27 cellular contexts compared by ENCODE assay signal in the genomic region with DNA sequence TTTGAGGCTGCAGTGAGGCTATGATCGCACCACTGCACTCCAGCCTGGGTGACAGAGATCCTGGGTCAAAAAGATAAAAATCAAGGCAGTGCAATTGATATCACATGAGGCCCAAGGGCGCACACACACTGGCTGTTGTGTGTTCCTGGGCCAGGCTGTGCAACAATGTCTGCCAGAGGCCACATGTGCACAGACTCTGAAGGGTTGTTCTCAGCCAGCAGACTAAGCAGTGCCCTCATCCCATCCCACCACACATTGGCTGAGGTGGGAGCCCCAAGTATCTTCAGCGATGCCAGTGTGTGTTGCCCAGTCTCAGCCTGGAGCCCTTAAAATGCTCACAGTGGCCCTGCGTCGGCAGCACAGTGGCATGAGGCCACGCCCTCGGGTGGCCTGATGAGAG. TPM values are rescaled to one million over a fixed set of nuclear protein-coding genes. Genes with fewer than 3 reads are reported as not detected.
A peak's percentile ranks its signal among the peaks of the same experiment; 100 is the strongest.
DNase-seq lines count a peak whose midpoint lies in the region; ATAC-seq, FAIRE-seq and TF ChIP-seq lines count a peak whose summit lies in the region.
"Had no signal": no experiment of that assay in that cellular context is flagged by ENCODE, and none has a peak within 500 bp of the region (broad histone marks: within the 10 kb centered on the region; RNA-seq: fewer than 3 reads in every experiment).

No MANE protein-coding gene starts in this region.

- intact Hi-C loops in GM12878 (cut with micrococcal nuclease; ENCODE audit: unreplicated experiment) = no loop called here
- intact Hi-C loops in naive thymus-derived CD4-positive, alpha-beta T cell (cut with micrococcal nuclease) = no loop called here

- 98% methylated on average over 7 of the region's 7 CpGs for whole genome bisulfite sequencing in GM12878 (ENCODE audit: insufficient coverage, insufficient replicate concordance, low lambda C conversion rate, missing lambda C conversion rate)

- H3K9me3 ChIP-seq in GM12878 (replicated peaks; ENCODE audit: control insufficient read depth, insufficient read depth, low read length) = no peaks in the 10 kb centered on the region
- no peaks in the 10 kb centered on the region for H3K9me3 ChIP-seq in naive thymus-derived CD4-positive, alpha-beta T cell (ENCODE audit: control insufficient read depth in 2 of 3, low read length in 3 of 3)
- H3K9me3 ChIP-seq: adrenal gland, psoas muscle had no signal

- H4K20me1 ChIP-seq in GM12878 (ENCODE audit: control insufficient read depth, insufficient read depth) = no peaks in the 10 kb centered on the region

- CTCF ChIA-PET in GM12878 (lab: Yijun Ruan, JAX) = no interaction called here
- CTCF ChIA-PET in naive thymus-derived CD4-positive, alpha-beta T cell (lab: Charles Lee) = no interaction called here

- no peak for TF ChIP-seq CTCF in GM12878 (IDR thresholded peaks at IDR 0.05 in 2 of 3, conservative IDR thresholded peaks at IDR 0.05 in 1 of 3; ENCODE audit: control insufficient read depth in 2 of 3, extremely low read depth in 1 of 3, insufficient read depth in 1 of 3, low read depth in 3 of 3, low read length in 3 of 3)

- FAIRE-seq in GM12878 (lab: Jason Lieb, UNC) = no peak
- FAIRE-seq: A204.1, TTC549 had no signal

- H3K36me3 ChIP-seq in GM12878 (ENCODE audit: control insufficient read depth in 2 of 2, insufficient read depth in 2 of 2, low read length in 1 of 2) = peaks cover 0 to 3% of the 10 kb centered on the region in 2 experiments; a peak in 1 of 4 replicates
- peaks cover 0 to 18% (median 11%) of the 10 kb centered on the region in 3 experiments for H3K36me3 ChIP-seq in naive thymus-derived CD4-positive, alpha-beta T cell (ENCODE audit: control insufficient read depth in 2 of 3, insufficient read depth in 3 of 3, low read length in 3 of 3)

- RAD21 ChIA-PET in GM12878 (lab: Charles Lee; ENCODE audit: unreplicated experiment) = no interaction called here

- H2AFZ ChIP-seq in GM12878 (ENCODE audit: control insufficient read depth, low read depth, low read length) = no peak overlapping the region

- no peaks in the 10 kb centered on the region for H3K9me3 Mint-ChIP-seq in activated naive CD8-positive, alpha-beta T cell (ENCODE audit: low read depth)
- no peaks in the 10 kb centered on the region for H3K9me3 Mint-ChIP-seq in activated naive CD8-positive, alpha-beta T cell treated with anti-CD3 and anti-CD28 coated beads for 36 hours
- H3K9me3 Mint-ChIP-seq in naive thymus-derived CD4-positive, alpha-beta T cell = peaks cover 0 to 16% (median 0%) of the 10 kb centered on the region in 11 donors
- H3K9me3 Mint-ChIP-seq: brain; T-helper 1 cell treated with Interleukin-12 subunit alpha and Interleukin-12 subunit beta and Interleukin-4 antibody, amounts not matched to agents 30 μg/mL and 1 μg/mL, for 36 hours had no signal

- H3K4me3 ChIP-seq in GM12878 = no peak overlapping the region
- no peak overlapping the region for H3K4me3 ChIP-seq in naive thymus-derived CD4-positive, alpha-beta T cell (ENCODE audit: low read length)
- H3K4me3 ChIP-seq: adrenal gland, psoas muscle had no signal

- POLR2A ChIA-PET in GM12878 (lab: Charles Lee) = no interaction called here
- POLR2A ChIA-PET in naive thymus-derived CD4-positive, alpha-beta T cell (lab: Charles Lee) = interaction anchor here (1.4 kb wide), 1 partner anchor 45 kb away, joined by 5 read pairs; a partner anchor contains a TSS

- H3K9ac ChIP-seq in GM12878 (ENCODE audit: control insufficient read depth, insufficient read depth, low read length) = no peak overlapping the region

- no peak overlapping the region for H3K27ac ChIP-seq in GM12878 (ENCODE audit: control insufficient read depth, insufficient read depth)
- no peak overlapping the region for H3K27ac ChIP-seq in naive thymus-derived CD4-positive, alpha-beta T cell (ENCODE audit: low read depth, low read length)
- H3K27ac ChIP-seq: adrenal gland, psoas muscle had no signal

- no TSS peak for BruUV-seq in GM12878 (replicated peaks; lab: Mats Ljungman, UMichigan)

- H3K27me3 ChIP-seq in GM12878 (replicated peaks in 1 of 2; ENCODE audit: control insufficient read depth in 2 of 2, insufficient read depth in 2 of 2, low read length in 1 of 2) = no peaks in the 10 kb centered on the region
- no peaks in the 10 kb centered on the region for H3K27me3 ChIP-seq in naive thymus-derived CD4-positive, alpha-beta T cell (ENCODE audit: control insufficient read depth in 2 of 2, insufficient read depth in 2 of 2, low read length in 2 of 2)
- H3K27me3 ChIP-seq: adrenal gland had no signal

- H3K79me2 ChIP-seq in GM12878 (ENCODE audit: control insufficient read depth, insufficient read depth, low read length) = no peaks in the 10 kb centered on the region

- H3K4me2 ChIP-seq in GM12878 (ENCODE audit: control insufficient read depth, insufficient read depth) = no peak overlapping the region

- TF ChIP-seq POLR2A in GM12878 (IDR thresholded peaks at IDR 0.05; ENCODE audit: low read depth, low read length) = 0 out of 2 replicates have a peak, but pooled peaks have one; percentile 14

- DNase-seq in activated naive CD8-positive, alpha-beta T cell treated with anti-CD3 and anti-CD28 coated beads for 36 hours = no peak
- DNase-seq in GM12878 (ENCODE audit: low read depth, low spot score) (no peak), HuH-7.5 (ENCODE audit: low spot score) (no peak), ureter (ENCODE audit: low spot score) (no peak), NCI-H146 (lab: John Stamatoyannopoulos, UW) (no peak)
- no peak for DNase-seq in naive thymus-derived CD4-positive, alpha-beta T cell
- no peak for DNase-seq in stimulated activated CD4-positive, alpha-beta T cell treated with anti-CD3 and anti-CD28 coated beads, Interleukin-4, amount 100 ng/mL, for 4 hours
- DNase-seq: activated CD8-positive, alpha-beta memory T cell treated with anti-CD3 and anti-CD28 coated beads, Interleukin-2, amount 10 ng/mL, durations not matched to agents 7 days and 5 days; activated T-cell treated with anti-CD3 and anti-CD28 coated beads, Interleukin-2, amount 50 U/mL, for 48 hours; adrenal gland; GOT3; hippocampal formation; KBM-7; left cardiac atrium; mesenchymal stem cell; NCI-H1105; NCI-H1930; NCI-H2171 treated with DMSO at 0.1 percent for 48 hours; NCI-H510A treated with DMSO at 0.1 percent for 48 hours; psoas muscle; stimulated activated CD4-positive, alpha-beta T cell treated with anti-CD3 and anti-CD28 coated beads, Interleukin-4, amount 100 ng/mL, for 1 hour had no signal

- peaks cover 17% of the 10 kb centered on the region for H3K4me1 ChIP-seq in GM12878 (ENCODE audit: control insufficient read depth, insufficient read depth, low read length)
- no peaks in the 10 kb centered on the region for H3K4me1 ChIP-seq in naive thymus-derived CD4-positive, alpha-beta T cell (ENCODE audit: control insufficient read depth in 2 of 2, insufficient read depth in 2 of 2, low read length in 2 of 2)
- H3K4me1 ChIP-seq: psoas muscle had no signal

- no peak for ATAC-seq in GM12878
- peak; percentile 18 for ATAC-seq in naive thymus-derived CD4-positive, alpha-beta T cell
- ATAC-seq: activated CD8-positive, alpha-beta memory T cell treated with anti-CD3 and anti-CD28 coated beads, Interleukin-2, amount 10 ng/mL, durations not matched to agents 7 days and 5 days; psoas muscle had no signal

- SMC1A ChIA-PET in GM12878 (lab: Charles Lee; ENCODE audit: uncharacterized antibody, unreplicated experiment) = no interaction called here

- no peak overlapping the region for H3K4me3 Mint-ChIP-seq in activated naive CD8-positive, alpha-beta T cell
- no peak overlapping the region for H3K4me3 Mint-ChIP-seq in activated naive CD8-positive, alpha-beta T cell treated with anti-CD3 and anti-CD28 coated beads for 36 hours
- peak overlapping the region in 1 of 10 donors; percentile 36 for H3K4me3 Mint-ChIP-seq in naive thymus-derived CD4-positive, alpha-beta T cell
- H3K4me3 Mint-ChIP-seq: activated CD8-positive, alpha-beta memory T cell treated with anti-CD3 and anti-CD28 coated beads, Interleukin-2, amount 10 ng/mL, durations not matched to agents 7 days and 5 days; brain; T-helper 1 cell treated with Interleukin-12 subunit alpha and Interleukin-12 subunit beta and Interleukin-4 antibody, amounts not matched to agents 30 μg/mL and 1 μg/mL, for 36 hours had no signal

- TF ChIP-seq RAD21 in GM12878 (IDR thresholded peaks at IDR 0.05; ENCODE audit: insufficient read depth, low read depth, low read length) = no peak

- no peaks in the 10 kb centered on the region for H3K27me3 Mint-ChIP-seq in activated naive CD8-positive, alpha-beta T cell
- no peaks in the 10 kb centered on the region for H3K27me3 Mint-ChIP-seq in activated naive CD8-positive, alpha-beta T cell treated with anti-CD3 and anti-CD28 coated beads for 36 hours
- no peaks in the 10 kb centered on the region for H3K27me3 Mint-ChIP-seq in naive thymus-derived CD4-positive, alpha-beta T cell
- H3K27me3 Mint-ChIP-seq: activated CD8-positive, alpha-beta memory T cell treated with anti-CD3 and anti-CD28 coated beads, Interleukin-2, amount 10 ng/mL, durations not matched to agents 7 days and 5 days; brain had no signal

- TF ChIP-seq EP300 in GM12878 (IDR thresholded peaks at IDR 0.05; ENCODE audit: borderline replicate concordance in 1 of 2, control insufficient read depth in 1 of 2, low read depth in 2 of 2, low read length in 2 of 2) = no peak

- H3K4me1 Mint-ChIP-seq in activated naive CD8-positive, alpha-beta T cell (ENCODE audit: low read depth) = no peaks in the 10 kb centered on the region
- H3K4me1 Mint-ChIP-seq in activated naive CD8-positive, alpha-beta T cell treated with anti-CD3 and anti-CD28 coated beads for 36 hours = peaks cover 4% of the 10 kb centered on the region
- H3K4me1 Mint-ChIP-seq in naive thymus-derived CD4-positive, alpha-beta T cell = peaks cover 0 to 8% (median 0%) of the 10 kb centered on the region in 7 donors

- in situ Hi-C loops in GM12878 (cut with MboI) = no loop called here

- no peaks in the 10 kb centered on the region for H3K36me3 Mint-ChIP-seq in activated naive CD8-positive, alpha-beta T cell
- H3K36me3 Mint-ChIP-seq in activated naive CD8-positive, alpha-beta T cell treated with anti-CD3 and anti-CD28 coated beads for 36 hours = peaks cover 1% of the 10 kb centered on the region
- H3K36me3 Mint-ChIP-seq in naive thymus-derived CD4-positive, alpha-beta T cell = peaks cover 0 to 13% (median 7%) of the 10 kb centered on the region in 5 donors

- peak overlapping the region; percentile 41 for H3K27ac Mint-ChIP-seq in activated naive CD8-positive, alpha-beta T cell
- no peak overlapping the region for H3K27ac Mint-ChIP-seq in activated naive CD8-positive, alpha-beta T cell treated with anti-CD3 and anti-CD28 coated beads for 36 hours
- H3K27ac Mint-ChIP-seq in naive thymus-derived CD4-positive, alpha-beta T cell = peak overlapping the region in 6 of 9 donors; percentile 18 to 72 (median 50)
- H3K27ac Mint-ChIP-seq: activated CD8-positive, alpha-beta memory T cell treated with anti-CD3 and anti-CD28 coated beads, Interleukin-2, amount 10 ng/mL, durations not matched to agents 7 days and 5 days; brain; T-helper 1 cell treated with Interleukin-12 subunit alpha and Interleukin-12 subunit beta and Interleukin-4 antibody, amounts not matched to agents 30 μg/mL and 1 μg/mL, for 36 hours had no signal

RNA-seq across cellular contexts. Expression of a gene that starts 12.6 kb away (rescaled TPM):
- 1 to 10 TPM in 1 of 2 experiments, under 1 TPM in 1; 0.82 to 1.5 TPM for total RNA-seq in activated naive CD8-positive, alpha-beta T cell treated with anti-CD3 and anti-CD28 coated beads for 36 hours
- total RNA-seq in GM12878 (2013; cell fraction: nucleolus; rRNA removed) = not detected in 2 replicates
- total RNA-seq in GM12878 (2014; rRNA removed) (0.73 and 0.82 TPM in 2 replicates), GM12878 (2014; rRNA removed; fragmentation: Illumina TruSeq; extraction: Trizol) (0.40 and 0.51 TPM in 2 replicates), GM12878 (2021) (1.0 and 1.8 TPM in 2 replicates), ureter (7.8 TPM)
- polyA plus RNA-seq in GM12878 (2011; ENCODE audit: low read depth) = 0.68 TPM
- polyA plus RNA-seq in GM12878 (2011; rRNA removed) (0.19 and 0.29 TPM in 2 replicates), GM12878 (2014; fragmentation: Illumina TruSeq; extraction: Trizol) (0.38 TPM in 1 of 2 replicates, not detected in the other), GM12878 (2014; fragmentation: Nextera tagmentation; extraction: Ambion mirVana) (under 1 TPM in 1 of 2 experiments, not detected in 1; 0.05 TPM), GM12878 (2014; rRNA removed) (1.2 and 1.6 TPM in 2 replicates), GM12878 (2016; fragmentation: Nextera tagmentation; extraction: Ambion mirVana) (1 to 10 TPM; 1.5 to 1.7 TPM)
- polyA plus RNA-seq in GM12878 (2011; cell fraction: cytosol; rRNA removed) = 1.0 and 1.6 TPM in 2 replicates
- 1.0 and 1.1 TPM in 2 replicates for polyA plus RNA-seq in GM12878 (2011; cell fraction: nucleus; rRNA removed)
- 1.1 and 1.2 TPM in 2 replicates for polyA plus RNA-seq in GM12878 (2012)
- polyA minus RNA-seq in GM12878 (2011; rRNA and poly(A)+ RNA removed) = 0.41 TPM in 1 of 2 replicates, not detected in the other
- polyA minus RNA-seq in GM12878 (2011; cell fraction: cytosol; rRNA and poly(A)+ RNA removed) = not detected in 2 replicates
- polyA minus RNA-seq in GM12878 (2011; cell fraction: nucleus; rRNA and poly(A)+ RNA removed) = 0.96 TPM in 1 of 2 replicates, not detected in the other
- 1 to 10 TPM in 1 of 5 experiments, under 1 TPM in 4; 0.59 to 1.2 (median 0.76) TPM for total RNA-seq in naive thymus-derived CD4-positive, alpha-beta T cell
- polyA plus RNA-seq in naive thymus-derived CD4-positive, alpha-beta T cell = 1 to 10 TPM in 1 of 2 donors, under 1 TPM in 1; 0.89 to 1.6 TPM
- total RNA-seq: OCI-LY7 had no signal

RNA-seq across cellular contexts. Expression of a gene that starts 39.7 kb away (rescaled TPM):
- 1 to 10 TPM; 6.5 to 7.3 TPM for total RNA-seq in activated naive CD8-positive, alpha-beta T cell treated with anti-CD3 and anti-CD28 coated beads for 36 hours
- 2.5 and 3.0 TPM in 2 replicates for total RNA-seq in GM12878 (2013; cell fraction: nucleolus; rRNA removed)
- total RNA-seq in GM12878 (2014; rRNA removed) (2.1 and 3.0 TPM in 2 replicates), GM12878 (2014; rRNA removed; fragmentation: Illumina TruSeq; extraction: Trizol) (1.8 and 1.9 TPM in 2 replicates), GM12878 (2021) (4.9 and 6.3 TPM in 2 replicates), ureter (34.3 TPM)
- polyA plus RNA-seq in GM12878 (2011; ENCODE audit: low read depth) = 2.0 TPM
- polyA plus RNA-seq in GM12878 (2011; rRNA removed) (0.13 and 0.50 TPM in 2 replicates), GM12878 (2014; fragmentation: Illumina TruSeq; extraction: Trizol) (4.1 and 5.5 TPM in 2 replicates), GM12878 (2014; fragmentation: Nextera tagmentation; extraction: Ambion mirVana) (under 1 TPM in 1 of 2 experiments, not detected in 1; 0.09 TPM), GM12878 (2014; rRNA removed) (2.2 and 4.0 TPM in 2 replicates), GM12878 (2016; fragmentation: Nextera tagmentation; extraction: Ambion mirVana) (under 1 TPM; 0.59 to 0.96 TPM)
- 0.89 and 1.5 TPM in 2 replicates for polyA plus RNA-seq in GM12878 (2011; cell fraction: cytosol; rRNA removed)
- 0.43 and 0.63 TPM in 2 replicates for polyA plus RNA-seq in GM12878 (2011; cell fraction: nucleus; rRNA removed)
- 7.2 and 7.6 TPM in 2 replicates for polyA plus RNA-seq in GM12878 (2012)
- polyA minus RNA-seq in GM12878 (2011; rRNA and poly(A)+ RNA removed) = 0.15 TPM in 1 of 2 replicates, not detected in the other
- polyA minus RNA-seq in GM12878 (2011; cell fraction: cytosol; rRNA and poly(A)+ RNA removed) = 0.62 TPM in 1 of 2 replicates, not detected in the other
- 0.24 and 0.57 TPM in 2 replicates for polyA minus RNA-seq in GM12878 (2011; cell fraction: nucleus; rRNA and poly(A)+ RNA removed)
- total RNA-seq in naive thymus-derived CD4-positive, alpha-beta T cell = 10 to 100 TPM in 1 of 5 experiments, 1 to 10 TPM in 4; 5.7 to 10.1 (median 7.2) TPM
- polyA plus RNA-seq in naive thymus-derived CD4-positive, alpha-beta T cell = 1 to 10 TPM; 1.4 to 2.6 TPM
- total RNA-seq: OCI-LY7 had no signal

RNA-seq across cellular contexts. Expression of a gene that starts 46.2 kb away (rescaled TPM):
- total RNA-seq in activated naive CD8-positive, alpha-beta T cell treated with anti-CD3 and anti-CD28 coated beads for 36 hours = 10 to 100 TPM; 12.3 to 12.4 TPM
- total RNA-seq in GM12878 (2013; cell fraction: nucleolus; rRNA removed) = 9.1 and 9.6 TPM in 2 replicates
- total RNA-seq in GM12878 (2014; rRNA removed) (2.2 and 2.8 TPM in 2 replicates), GM12878 (2014; rRNA removed; fragmentation: Illumina TruSeq; extraction: Trizol) (2.3 and 3.0 TPM in 2 replicates), GM12878 (2021) (10.9 and 13.9 TPM in 2 replicates), ureter (20.0 TPM)
- polyA plus RNA-seq in GM12878 (2011; ENCODE audit: low read depth) = 2.7 TPM
- polyA plus RNA-seq in GM12878 (2011; rRNA removed) (2.8 and 6.0 TPM in 2 replicates), GM12878 (2014; fragmentation: Illumina TruSeq; extraction: Trizol) (1.9 and 3.7 TPM in 2 replicates), GM12878 (2014; fragmentation: Nextera tagmentation; extraction: Ambion mirVana) (1 to 10 TPM in 1 of 2 experiments, under 1 TPM in 1; 0.42 to 1.4 TPM), GM12878 (2014; rRNA removed) (13.6 and 15.6 TPM in 2 replicates), GM12878 (2016; fragmentation: Nextera tagmentation; extraction: Ambion mirVana) (10 to 100 TPM; 12.4 to 14.4 TPM)
- polyA plus RNA-seq in GM12878 (2011; cell fraction: cytosol; rRNA removed) = 5.7 and 8.7 TPM in 2 replicates
- polyA plus RNA-seq in GM12878 (2011; cell fraction: nucleus; rRNA removed) = 26.1 and 38.4 TPM in 2 replicates
- 5.5 and 6.2 TPM in 2 replicates for polyA plus RNA-seq in GM12878 (2012)
- 8.1 and 11.8 TPM in 2 replicates for polyA minus RNA-seq in GM12878 (2011; rRNA and poly(A)+ RNA removed)
- polyA minus RNA-seq in GM12878 (2011; cell fraction: cytosol; rRNA and poly(A)+ RNA removed) = 2.9 and 3.7 TPM in 2 replicates
- polyA minus RNA-seq in GM12878 (2011; cell fraction: nucleus; rRNA and poly(A)+ RNA removed) = 3.7 and 7.2 TPM in 2 replicates
- 10 to 100 TPM; 13.8 to 49.2 (median 18.1) TPM for total RNA-seq in naive thymus-derived CD4-positive, alpha-beta T cell
- polyA plus RNA-seq in naive thymus-derived CD4-positive, alpha-beta T cell = 10 to 100 TPM in 1 of 2 donors, 1 to 10 TPM in 1; 8.8 to 11.7 TPM

RNA-seq across cellular contexts. Expression of a gene that starts 59.3 kb away (rescaled TPM):
- 10 to 100 TPM; 67.8 to 68.5 TPM for total RNA-seq in activated naive CD8-positive, alpha-beta T cell treated with anti-CD3 and anti-CD28 coated beads for 36 hours
- total RNA-seq in GM12878 (2013; cell fraction: nucleolus; rRNA removed) = 136 and 138 TPM in 2 replicates
- total RNA-seq in GM12878 (2014; rRNA removed) = 47.9 and 56.8 TPM in 2 replicates
- total RNA-seq in GM12878 (2014; rRNA removed; fragmentation: Illumina TruSeq; extraction: Trizol) = 18.7 and 19.2 TPM in 2 replicates
- 105 and 113 TPM in 2 replicates for total RNA-seq in GM12878 (2021)
- polyA plus RNA-seq in GM12878 (2011; ENCODE audit: low read depth) = 21.5 TPM
- polyA plus RNA-seq in GM12878 (2011; rRNA removed) = 9.2 and 16.3 TPM in 2 replicates
- polyA plus RNA-seq in GM12878 (2011; cell fraction: cytosol; rRNA removed) = 26.4 and 32.8 TPM in 2 replicates
- polyA plus RNA-seq in GM12878 (2011; cell fraction: nucleus; rRNA removed) = 99.0 and 144 TPM in 2 replicates
- polyA plus RNA-seq in GM12878 (2012) = 52.2 and 53.4 TPM in 2 replicates
- polyA plus RNA-seq in GM12878 (2014; fragmentation: Illumina TruSeq; extraction: Trizol) = 9.4 and 23.2 TPM in 2 replicates
- 1 to 10 TPM in 1 of 2 experiments, under 1 TPM in 1; 0.95 to 8.4 TPM for polyA plus RNA-seq in GM12878 (2014; fragmentation: Nextera tagmentation; extraction: Ambion mirVana)
- polyA plus RNA-seq in GM12878 (2014; rRNA removed) = 67.9 and 72.2 TPM in 2 replicates
- polyA plus RNA-seq in GM12878 (2016; fragmentation: Nextera tagmentation; extraction: Ambion mirVana) = 10 to 100 TPM; 64.7 to 65.3 TPM
- 22.1 and 68.2 TPM in 2 replicates for polyA minus RNA-seq in GM12878 (2011; rRNA and poly(A)+ RNA removed)
- 25.2 and 52.8 TPM in 2 replicates for polyA minus RNA-seq in GM12878 (2011; cell fraction: cytosol; rRNA and poly(A)+ RNA removed)
- 45.3 and 83.2 TPM in 2 replicates for polyA minus RNA-seq in GM12878 (2011; cell fraction: nucleus; rRNA and poly(A)+ RNA removed)
- 100 to 1,000 TPM in 4 of 5 experiments, 10 to 100 TPM in 1; 82.0 to 157 (median 133) TPM for total RNA-seq in naive thymus-derived CD4-positive, alpha-beta T cell
- polyA plus RNA-seq in naive thymus-derived CD4-positive, alpha-beta T cell = 10 to 100 TPM in 1 of 2 donors, 1 to 10 TPM in 1; 5.3 to 12.7 TPM
- 79.5 TPM for total RNA-seq in ureter
